Comparison of ENCODE assay signal across 20 cellular contexts in genomic region chr12:78240827-78241226, GRCh38.
"Had no signal": no experiment of that assay in that cellular context is flagged by ENCODE, and none has a peak within 500 bp of the region (broad histone marks: within the 10 kb centered on the region; RNA-seq: fewer than 3 reads in every experiment).

No MANE protein-coding gene starts in this region.

- DNase-seq: activated CD4-positive, alpha-beta T cell treated with anti-CD3 and anti-CD28 coated beads, Interleukin-2, amount 10 ng/mL, durations not matched to agents 24 days and 14 days; activated CD4-positive, CD25-positive, alpha-beta regulatory T cell; activated CD8-positive, alpha-beta T cell treated with anti-CD3 and anti-CD28 coated beads for 36 hours; activated naive CD4-positive, alpha-beta T cell treated with anti-CD3 and anti-CD28 coated beads for 36 hours; activated T-cell treated with anti-CD3 and anti-CD28 coated beads, Interleukin-2, amount 50 U/mL, for 1 hour; central memory CD4-positive, alpha-beta T cell; head of caudate nucleus; occipital lobe; posterior cingulate gyrus; sigmoid colon; stimulated activated CD4-positive, alpha-beta T cell treated with anti-CD3 and anti-CD28 coated beads, Interleukin-4, amount 100 ng/mL, for 24 hours; stomach; upper lobe of right lung had no signal

- H3K36me3 ChIP-seq: sigmoid colon, stomach, upper lobe of right lung had no signal

- H3K4me1 Mint-ChIP-seq: activated CD4-positive, alpha-beta T cell treated with anti-CD3 and anti-CD28 coated beads, Interleukin-2, amount 10 ng/mL, durations not matched to agents 24 days and 14 days; stimulated activated effector memory CD8-positive, alpha-beta T cell treated with anti-CD3 and anti-CD28 coated beads, Interleukin-12 subunit alpha, Interleukin-12 subunit beta, amount 100 ng/mL, for 72 hours had no signal

- H3K4me1 ChIP-seq: sigmoid colon, stomach, upper lobe of right lung had no signal

- H3K4me3 Mint-ChIP-seq: activated CD4-positive, alpha-beta T cell treated with anti-CD3 and anti-CD28 coated beads, Interleukin-2, amount 10 ng/mL, durations not matched to agents 24 days and 14 days; activated CD8-positive, alpha-beta T cell treated with anti-CD3 and anti-CD28 coated beads for 36 hours; activated naive CD4-positive, alpha-beta T cell treated with anti-CD3 and anti-CD28 coated beads for 36 hours; brain; mesothelial cell of epicardium; natural killer cell treated with Interleukin-12 subunit alpha and Interleukin-12 subunit beta and Interleukin-15 and Interleukin-18, amount 100 ng/mL, for 72 hours; stimulated activated effector memory CD8-positive, alpha-beta T cell treated with anti-CD3 and anti-CD28 coated beads, Interleukin-12 subunit alpha, Interleukin-12 subunit beta, amount 100 ng/mL, for 72 hours had no signal

- H3K27ac ChIP-seq: coronary artery, sigmoid colon, stomach, upper lobe of right lung had no signal

- H3K9me3 ChIP-seq: sigmoid colon, stomach, upper lobe of right lung had no signal

- H3K27me3 Mint-ChIP-seq: activated CD4-positive, alpha-beta T cell treated with anti-CD3 and anti-CD28 coated beads, Interleukin-2, amount 10 ng/mL, durations not matched to agents 24 days and 14 days; activated CD8-positive, alpha-beta T cell treated with anti-CD3 and anti-CD28 coated beads for 36 hours; brain; natural killer cell treated with Interleukin-12 subunit alpha and Interleukin-12 subunit beta and Interleukin-15 and Interleukin-18, amount 100 ng/mL, for 72 hours had no signal

- H3K4me3 ChIP-seq: coronary artery, lung, sigmoid colon, stomach, upper lobe of right lung had no signal

- H3K9me3 Mint-ChIP-seq: activated CD8-positive, alpha-beta T cell treated with anti-CD3 and anti-CD28 coated beads for 36 hours; activated naive CD4-positive, alpha-beta T cell treated with anti-CD3 and anti-CD28 coated beads for 36 hours; mesothelial cell of epicardium had no signal

- H3K27ac Mint-ChIP-seq: activated CD4-positive, alpha-beta T cell treated with anti-CD3 and anti-CD28 coated beads, Interleukin-2, amount 10 ng/mL, durations not matched to agents 24 days and 14 days; activated CD8-positive, alpha-beta T cell treated with anti-CD3 and anti-CD28 coated beads for 36 hours; activated naive CD4-positive, alpha-beta T cell treated with anti-CD3 and anti-CD28 coated beads for 36 hours; activated T-helper 2 cell treated with anti-CD3 and anti-CD28 coated beads, Interferon-gamma antibody, Interleukin-2, Interleukin-4, amounts not matched to agents 10 μg/mL and 5 μg/mL and 100 μg/mL, durations not matched to agents 14 hours and 24 hours and 36 hours; mesothelial cell of epicardium; natural killer cell treated with Interleukin-12 subunit alpha and Interleukin-12 subunit beta and Interleukin-15 and Interleukin-18, amount 100 ng/mL, for 72 hours; stimulated activated effector memory CD8-positive, alpha-beta T cell treated with anti-CD3 and anti-CD28 coated beads, Interleukin-12 subunit alpha, Interleukin-12 subunit beta, amount 100 ng/mL, for 72 hours had no signal

- H3K36me3 Mint-ChIP-seq: brain; mesothelial cell of epicardium; stimulated activated effector memory CD8-positive, alpha-beta T cell treated with anti-CD3 and anti-CD28 coated beads, Interleukin-12 subunit alpha, Interleukin-12 subunit beta, amount 100 ng/mL, for 72 hours had no signal

- H3K27me3 ChIP-seq: sigmoid colon, stomach, upper lobe of right lung had no signal
